ENCODE assay signal across 2 cellular contexts in genomic region chr17:10398352-10398751, GRCh38.
TF ChIP-seq lines count a peak whose summit lies in the region.

No MANE protein-coding gene starts in this region.

TF ChIP-seq in SK-N-SH, 30 proteins besides CTCF, POLR2A, EP300 and RAD21 (continued from another document):
- TF ChIP-seq NRF1 (IDR thresholded peaks at IDR 0.05; ENCODE audit: low read depth, low read length) = no peak
- TF ChIP-seq FOSL2 (IDR thresholded peaks at IDR 0.05; ENCODE audit: borderline replicate concordance, low read depth) = no peak
- TF ChIP-seq SMC3 (IDR thresholded peaks at IDR 0.05; ENCODE audit: low read depth, low read length) = no peak
- TF ChIP-seq FOXJ3 (CRISPR knock-in tag; IDR thresholded peaks at IDR 0.05) = no peak
- TF ChIP-seq REST (IDR thresholded peaks at IDR 0.05; ENCODE audit: low read depth, low read length) = no peak
- TF ChIP-seq SIN3A (IDR thresholded peaks at IDR 0.05; ENCODE audit: borderline replicate concordance, low read depth, low read length) = no peak
- no peak for TF ChIP-seq EZH2phosphoT487 (IDR thresholded peaks at IDR 0.05; ENCODE audit: borderline replicate concordance, low read depth)
- TF ChIP-seq CHD2 (IDR thresholded peaks at IDR 0.05; ENCODE audit: low read length, partially characterized antibody) = no peak
- TF ChIP-seq JUND (IDR thresholded peaks at IDR 0.05) = no peak
TF ChIP-seq in SK-N-SH: peak in this region for 0.

TF ChIP-seq in SK-N-SH treated with all-trans-retinoic acid at 6 μM for 48 hours, 23 proteins besides CTCF, POLR2A, EP300 and RAD21 (continued from another document):
- TF ChIP-seq PATZ1 (CRISPR knock-in tag; IDR thresholded peaks at IDR 0.05; ENCODE audit: borderline replicate concordance) = no peak
